ENCODE assay signal across 11 cellular contexts in genomic region chr10:97718659-97719142, GRCh38. TPM values are rescaled to one million over a fixed set of nuclear protein-coding genes. Genes with fewer than 3 reads are reported as not detected.
A peak's percentile ranks its signal among the peaks of the same experiment; 100 is the strongest.
DNase-seq lines count a peak whose midpoint lies in the region.
"Had no signal": no experiment of that assay in that cellular context is flagged by ENCODE, and none has a peak within 500 bp of the region (broad histone marks: within the 10 kb centered on the region; RNA-seq: fewer than 3 reads in every experiment).

No MANE protein-coding gene starts in this region.

- DNase-seq in DMS 273 (lab: John Stamatoyannopoulos, UW; ENCODE audit: unreplicated experiment) (peak; percentile 29), DMS 273 treated with DMSO at 0.1 percent for 48 hours (lab: John Stamatoyannopoulos, UW) (no peak), SK-N-DZ (ENCODE audit: low spot score) (peak; percentile 73), kidney tubule cell (ENCODE audit: low spot score) (peak; percentile 90), substantia nigra (lab: John Stamatoyannopoulos, UW) (no peak), inferior parietal cortex (ENCODE audit: extremely low spot score) (no peak), NOMO-1 (lab: John Stamatoyannopoulos, UW; ENCODE audit: unreplicated experiment in 2 of 2) (no peak)
- DNase-seq in activated naive CD4-positive, alpha-beta T cell treated with Interleukin-2 at 50 U/mL for 16 hours = no peak
- DNase-seq: 8988T; activated CD4-positive, CD25-positive, alpha-beta regulatory T cell treated with anti-CD3 and anti-CD28 coated beads, Interleukin-2, amount 50 U/mL, for 72 hours had no signal

- H3K27ac ChIP-seq in substantia nigra (ENCODE audit: low read depth, low read length, poor library complexity, severe bottlenecking) = peak overlapping the region; percentile 6

RNA-seq across cellular contexts. Expression of gene MARVELD1, which starts 5.2 kb away (rescaled TPM):
- polyA plus RNA-seq in SK-N-DZ (2014; cell fraction: cytosol; rRNA removed) = 55.7 and 55.8 TPM in 2 replicates
- polyA plus RNA-seq in SK-N-DZ (2014; cell fraction: nucleus; rRNA removed) = 24.1 and 40.1 TPM in 2 replicates

RNA-seq across cellular contexts. Expression of gene ZFYVE27, which starts 18.2 kb away (rescaled TPM):
- polyA plus RNA-seq in SK-N-DZ (2014; cell fraction: cytosol; rRNA removed) = 61.0 and 63.6 TPM in 2 replicates
- polyA plus RNA-seq in SK-N-DZ (2014; cell fraction: nucleus; rRNA removed) = 102 and 106 TPM in 2 replicates

RNA-seq across cellular contexts. Expression of gene AVPI1, which starts 31.7 kb away (rescaled TPM):
- polyA plus RNA-seq in SK-N-DZ (2014; cell fraction: cytosol; rRNA removed) = 8.0 and 9.5 TPM in 2 replicates
- polyA plus RNA-seq in SK-N-DZ (2014; cell fraction: nucleus; rRNA removed) = 6.8 and 8.0 TPM in 2 replicates

RNA-seq across cellular contexts. Expression of gene SFRP5, which starts 53.1 kb away (rescaled TPM):
- 0.55 and 1.4 TPM in 2 replicates for polyA plus RNA-seq in SK-N-DZ (2014; cell fraction: cytosol; rRNA removed)
- polyA plus RNA-seq in SK-N-DZ (2014; cell fraction: nucleus; rRNA removed) = 0.33 and 0.44 TPM in 2 replicates
- polyA plus RNA-seq: endothelial cell of umbilical vein had no signal

Comparison
In these comparisons a context has a peak if more than half of its experiments do, and no peak if none do; other contexts are left out.
1. DNase-seq: peak in DMS 273 (single experiment), SK-N-DZ (single experiment) and kidney tubule cell (single experiment); none in DMS 273 treated with DMSO at 0.1 percent for 48 hours (single experiment), substantia nigra (0 of 49), inferior parietal cortex (single experiment), NOMO-1 (0 of 2) and activated naive CD4-positive, alpha-beta T cell treated with Interleukin-2 at 50 U/mL for 16 hours (single experiment).